In genomic region chr4:73780834-73781233, GRCh38 we compare ENCODE assay signal across 34 cellular contexts. TPM values are rescaled to one million over a fixed set of nuclear protein-coding genes. Genes with fewer than 3 reads are reported as not detected.
"Had no signal": no experiment of that assay in that cellular context is flagged by ENCODE, and none has a peak within 500 bp of the region (broad histone marks: within the 10 kb centered on the region; RNA-seq: fewer than 3 reads in every experiment).

No MANE protein-coding gene starts in this region.

- H3K36me3 Mint-ChIP-seq: activated naive CD4-positive, alpha-beta T cell treated with anti-CD3 and anti-CD28 coated beads, Interleukin-2, amount 50 U/mL, for 24 hours; activated naive CD8-positive, alpha-beta T cell treated with anti-CD3 and anti-CD28 coated beads for 36 hours had no signal

- H3K4me3 ChIP-seq: adrenal gland, body of pancreas, esophagus squamous epithelium, gastroesophageal sphincter, heart right ventricle had no signal

- H3K27me3 Mint-ChIP-seq: activated CD8-positive, alpha-beta T cell treated with anti-CD3 and anti-CD28 coated beads for 36 hours; activated naive CD4-positive, alpha-beta T cell treated with anti-CD3 and anti-CD28 coated beads, Interleukin-2, amount 50 U/mL, for 24 hours; effector memory CD8-positive, alpha-beta T cell; T-helper 17 cell had no signal

- FAIRE-seq: colon had no signal

- H3K9me3 Mint-ChIP-seq: activated B cell treated with CpG ODN at 0.5 μM for 24 hours; activated CD8-positive, alpha-beta T cell treated with anti-CD3 and anti-CD28 coated beads for 36 hours; activated naive CD4-positive, alpha-beta T cell treated with anti-CD3 and anti-CD28 coated beads for 36 hours; activated naive CD4-positive, alpha-beta T cell treated with anti-CD3 and anti-CD28 coated beads, Interleukin-2, amount 50 U/mL, for 24 hours; activated naive CD8-positive, alpha-beta T cell treated with anti-CD3 and anti-CD28 coated beads for 36 hours; activated naive CD8-positive, alpha-beta T cell treated with anti-CD3 and anti-CD28 coated beads, Interleukin-2, amount 50 U/mL, for 24 hours; activated T-cell treated with anti-CD3 and anti-CD28 coated beads, Interleukin-2, amount 50 U/mL, for 4 hours; activated T-helper 17 cell treated with anti-CD3 and anti-CD28 coated beads, Interleukin-2, amount 50 U/mL, for 72 hours; T-helper 2 cell treated with Interferon-gamma antibody and Interleukin-4, amounts not matched to agents 5 μg/mL and 100 μg/mL, for 36 hours had no signal

- ATAC-seq: activated CD4-positive, CD25-positive, alpha-beta regulatory T cell treated with anti-CD3 and anti-CD28 coated beads, Interleukin-2, amount 50 U/mL, for 24 hours; activated CD8-positive, alpha-beta T cell treated with anti-CD3 and anti-CD28 coated beads for 36 hours; activated naive CD8-positive, alpha-beta T cell treated with anti-CD3 and anti-CD28 coated beads, Interleukin-2, amount 50 U/mL, for 24 hours; activated T-cell treated with anti-CD3 and anti-CD28 coated beads, Interleukin-2, amount 50 U/mL, for 4 hours; activated T-helper 17 cell treated with anti-CD3 and anti-CD28 coated beads, Interleukin-2, amount 50 U/mL, for 72 hours; body of pancreas; effector memory CD8-positive, alpha-beta T cell; gastroesophageal sphincter; heart right ventricle; T-helper 17 cell had no signal

- H3K4me1 Mint-ChIP-seq: activated B cell treated with CpG ODN at 0.5 μM for 24 hours; activated naive CD4-positive, alpha-beta T cell treated with anti-CD3 and anti-CD28 coated beads, Interleukin-2, amount 50 U/mL, for 24 hours; activated naive CD8-positive, alpha-beta T cell treated with anti-CD3 and anti-CD28 coated beads for 36 hours; activated naive CD8-positive, alpha-beta T cell treated with anti-CD3 and anti-CD28 coated beads, Interleukin-2, amount 50 U/mL, for 24 hours; activated T-helper 17 cell treated with anti-CD3 and anti-CD28 coated beads, Interleukin-2, amount 50 U/mL, for 72 hours; T-helper 17 cell had no signal

- DNase-seq: activated B cell treated with CpG ODN at 0.5 μM for 24 hours; activated CD4-positive, alpha-beta T cell treated with anti-CD3 and anti-CD28 coated beads for 48 hours; activated CD4-positive, alpha-beta T cell treated with anti-CD3 and anti-CD28 coated beads, Interleukin-2, amount 50 U/mL, for 1 hour; activated CD4-positive, alpha-beta T cell treated with anti-CD3 and anti-CD28 coated beads, Interleukin-2, amount 50 U/mL, for 48 hours; activated CD8-positive, alpha-beta memory T cell treated with anti-CD3 and anti-CD28 coated beads for 24 hours; activated CD8-positive, alpha-beta T cell treated with anti-CD3 and anti-CD28 coated beads for 36 hours; activated effector memory CD4-positive, alpha-beta T cell treated with Interleukin-2 at 50 U/mL for 16 hours; activated naive CD4-positive, alpha-beta T cell treated with anti-CD3 and anti-CD28 coated beads for 36 hours; activated naive CD8-positive, alpha-beta T cell treated with anti-CD3 and anti-CD28 coated beads for 36 hours; activated naive CD8-positive, alpha-beta T cell treated with anti-CD3 and anti-CD28 coated beads, Interleukin-2, amount 50 U/mL, for 24 hours; activated T-cell treated with anti-CD3 and anti-CD28 coated beads, Interleukin-2, amount 50 U/mL, for 4 hours; adrenal gland; amygdala; aorta; body of pancreas; caudate nucleus; cortex of kidney; dermis blood vessel endothelial cell; effector CD4-positive, alpha-beta T cell; effector memory CD8-positive, alpha-beta T cell; erythroblast; esophagus squamous epithelium; foreskin melanocyte; heart right ventricle; T-helper 1 cell; T-helper 17 cell; T1000 had no signal

- H3K4me3 Mint-ChIP-seq: activated B cell treated with CpG ODN at 0.5 μM for 24 hours; activated CD8-positive, alpha-beta T cell treated with anti-CD3 and anti-CD28 coated beads for 36 hours; activated naive CD4-positive, alpha-beta T cell treated with anti-CD3 and anti-CD28 coated beads for 36 hours; activated naive CD4-positive, alpha-beta T cell treated with anti-CD3 and anti-CD28 coated beads, Interleukin-2, amount 50 U/mL, for 24 hours; activated naive CD8-positive, alpha-beta T cell treated with anti-CD3 and anti-CD28 coated beads for 36 hours; activated naive CD8-positive, alpha-beta T cell treated with anti-CD3 and anti-CD28 coated beads, Interleukin-2, amount 50 U/mL, for 24 hours; activated T-cell treated with anti-CD3 and anti-CD28 coated beads, Interleukin-2, amount 50 U/mL, for 4 hours; activated T-helper 17 cell treated with anti-CD3 and anti-CD28 coated beads, Interleukin-2, amount 50 U/mL, for 72 hours; effector memory CD8-positive, alpha-beta T cell; T-helper 17 cell; T-helper 2 cell treated with Interferon-gamma antibody and Interleukin-4, amounts not matched to agents 5 μg/mL and 100 μg/mL, for 36 hours had no signal

- H3K27me3 ChIP-seq: adrenal gland, esophagus squamous epithelium, gastroesophageal sphincter, heart right ventricle had no signal

- H3K9me3 ChIP-seq: adrenal gland, body of pancreas, esophagus squamous epithelium, gastroesophageal sphincter, heart right ventricle had no signal

- H3K36me3 ChIP-seq: adrenal gland, esophagus squamous epithelium, gastroesophageal sphincter, heart right ventricle had no signal

- H3K27ac ChIP-seq: adrenal gland, body of pancreas, esophagus squamous epithelium, gastroesophageal sphincter, heart right ventricle had no signal

- H3K27ac Mint-ChIP-seq: activated B cell treated with CpG ODN at 0.5 μM for 24 hours; activated CD8-positive, alpha-beta T cell treated with anti-CD3 and anti-CD28 coated beads for 36 hours; activated naive CD4-positive, alpha-beta T cell treated with anti-CD3 and anti-CD28 coated beads for 36 hours; activated naive CD4-positive, alpha-beta T cell treated with anti-CD3 and anti-CD28 coated beads, Interleukin-2, amount 50 U/mL, for 24 hours; activated naive CD8-positive, alpha-beta T cell treated with anti-CD3 and anti-CD28 coated beads for 36 hours; activated naive CD8-positive, alpha-beta T cell treated with anti-CD3 and anti-CD28 coated beads, Interleukin-2, amount 50 U/mL, for 24 hours; activated T-helper 17 cell treated with anti-CD3 and anti-CD28 coated beads, Interleukin-2, amount 50 U/mL, for 72 hours; effector memory CD8-positive, alpha-beta T cell; T-helper 17 cell; T-helper 2 cell treated with Interferon-gamma antibody and Interleukin-4, amounts not matched to agents 5 μg/mL and 100 μg/mL, for 36 hours had no signal

RNA-seq across cellular contexts. Expression of gene CXCL8, which starts 40.5 kb away (rescaled TPM):
- total RNA-seq: activated naive CD4-positive, alpha-beta T cell treated with anti-CD3 and anti-CD28 coated beads for 36 hours had no signal

RNA-seq across cellular contexts. Expression of gene CXCL6, which starts 55.6 kb away (rescaled TPM):
- total RNA-seq: activated B cell treated with CpG ODN at 0.5 μM for 24 hours; activated CD8-positive, alpha-beta T cell treated with anti-CD3 and anti-CD28 coated beads for 36 hours; activated naive CD4-positive, alpha-beta T cell treated with anti-CD3 and anti-CD28 coated beads for 36 hours; activated naive CD8-positive, alpha-beta T cell treated with anti-CD3 and anti-CD28 coated beads for 36 hours; activated T-cell treated with anti-CD3 and anti-CD28 coated beads, Interleukin-2, amount 50 U/mL, for 4 hours; activated T-helper 17 cell treated with anti-CD3 and anti-CD28 coated beads, Interleukin-2, amount 50 U/mL, for 72 hours; chondrocyte; T-helper 17 cell had no signal
- polyA plus RNA-seq: aorta had no signal
